Comparison of ENCODE assay signal across 1 cellular context in genomic region chr1:36450270-36450918, GRCh38.
TF ChIP-seq lines count a peak whose summit lies in the region.

Gene OSCP1, minus strand, starts transcription at chr1:36450451. Its CDS starts 82 bp downstream, at chr1:36450369.

TF ChIP-seq in HCT116, 20 proteins besides CTCF, POLR2A, EP300 and RAD21 (continued from another document):
- TF ChIP-seq, protein P1, sequence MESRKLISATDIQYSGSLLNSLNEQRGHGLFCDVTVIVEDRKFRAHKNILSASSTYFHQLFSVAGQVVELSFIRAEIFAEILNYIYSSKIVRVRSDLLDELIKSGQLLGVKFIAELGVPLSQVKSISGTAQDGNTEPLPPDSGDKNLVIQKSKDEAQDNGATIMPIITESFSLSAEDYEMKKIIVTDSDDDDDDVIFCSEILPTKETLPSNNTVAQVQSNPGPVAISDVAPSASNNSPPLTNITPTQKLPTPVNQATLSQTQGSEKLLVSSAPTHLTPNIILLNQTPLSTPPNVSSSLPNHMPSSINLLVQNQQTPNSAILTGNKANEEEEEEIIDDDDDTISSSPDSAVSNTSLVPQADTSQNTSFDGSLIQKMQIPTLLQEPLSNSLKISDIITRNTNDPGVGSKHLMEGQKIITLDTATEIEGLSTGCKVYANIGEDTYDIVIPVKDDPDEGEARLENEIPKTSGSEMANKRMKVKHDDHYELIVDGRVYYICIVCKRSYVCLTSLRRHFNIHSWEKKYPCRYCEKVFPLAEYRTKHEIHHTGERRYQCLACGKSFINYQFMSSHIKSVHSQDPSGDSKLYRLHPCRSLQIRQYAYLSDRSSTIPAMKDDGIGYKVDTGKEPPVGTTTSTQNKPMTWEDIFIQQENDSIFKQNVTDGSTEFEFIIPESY (IDR thresholded peaks at IDR 0.05; ENCODE audit: extremely low read depth, insufficient replicate concordance, low read length): no peak
- TF ChIP-seq ZFX (IDR thresholded peaks at IDR 0.05): peak; percentile 94
- peak; percentile 97 for TF ChIP-seq SP1 (IDR thresholded peaks at IDR 0.05; ENCODE audit: low read depth)
- TF ChIP-seq ELF1 (IDR thresholded peaks at IDR 0.05; ENCODE audit: borderline replicate concordance, low read depth): no peak
- TF ChIP-seq ZNF274 (IDR thresholded peaks at IDR 0.05; ENCODE audit: low read depth, low read length): no peak
- TF ChIP-seq JUND (IDR thresholded peaks at IDR 0.05): no peak
TF ChIP-seq in HCT116: peak in this region for 6.
